Comparison of ENCODE assay signal across 2 cellular contexts in genomic region chr3:156072950-156073657, GRCh38. TPM values are rescaled to one million over a fixed set of nuclear protein-coding genes. Genes with fewer than 3 reads are reported as not detected.
"Had no signal": no experiment of that assay in that cellular context is flagged by ENCODE, and none has a peak within 500 bp of the region (broad histone marks: within the 10 kb centered on the region; RNA-seq: fewer than 3 reads in every experiment).

No MANE protein-coding gene starts in this region.

RNA-seq across cellular contexts. Expression of gene KCNAB1, which starts 47.3 kb away (rescaled TPM):
- total RNA-seq: GM23248, HFFc6 had no signal
